Comparison of ENCODE assay signal across 26 cellular contexts in the genomic region with DNA sequence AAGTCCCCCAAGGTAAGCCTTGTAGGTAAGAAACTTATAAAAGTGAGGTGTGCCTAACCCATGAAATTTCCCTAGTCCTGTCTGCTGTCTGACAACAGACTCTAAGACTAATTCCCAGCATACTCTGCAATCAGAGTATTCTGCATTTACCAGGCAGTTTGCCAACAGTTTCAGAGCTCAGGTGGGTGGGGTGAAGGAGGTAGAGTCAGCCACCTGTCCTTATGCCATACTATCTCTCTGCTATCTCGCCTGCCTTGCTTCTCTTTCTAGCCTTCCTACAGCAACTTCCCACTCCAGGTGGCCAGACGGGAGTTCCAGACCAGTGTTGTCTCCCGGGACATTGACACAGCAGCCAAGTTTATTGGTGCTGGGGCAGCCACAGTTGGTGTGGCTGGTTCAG. TPM values are rescaled to one million over a fixed set of nuclear protein-coding genes. Genes with fewer than 3 reads are reported as not detected.
DNase-seq lines count a peak whose midpoint lies in the region; ATAC-seq and TF ChIP-seq lines count a peak whose summit lies in the region.
"Had no signal": no experiment of that assay in that cellular context is flagged by ENCODE, and none has a peak within 500 bp of the region (broad histone marks: within the 10 kb centered on the region; RNA-seq: fewer than 3 reads in every experiment).

No MANE protein-coding gene starts in this region.

- H3K4me3 ChIP-seq in transverse colon, result no peak overlapping the region
- H3K4me3 ChIP-seq: A549, gastrocnemius medialis, GM23338, sigmoid colon, thoracic aorta, vagina had no signal

- WGBS in transverse colon (ENCODE audit: low coverage in 1 of 2), 2 donors, result 45 to 52% methylated on average over 2 to 3 of the region's 3 CpGs

- no peak for TF ChIP-seq EP300 in transverse colon (IDR thresholded peaks at IDR 0.05; ENCODE audit: low read depth)

- H3K27me3 Mint-ChIP-seq in activated CD8-positive, alpha-beta T cell treated with anti-CD3 and anti-CD28 coated beads for 36 hours, result no peaks in the 10 kb centered on the region
- H3K27me3 Mint-ChIP-seq in activated CD8-positive, alpha-beta T cell treated with anti-CD3 and anti-CD28 coated beads, Interleukin-2, amount 10 ng/mL, durations not matched to agents 7 days and 5 days (ENCODE audit: low read depth), result no peaks in the 10 kb centered on the region
- peaks cover 11% of the 10 kb centered on the region for H3K27me3 Mint-ChIP-seq in brain
- H3K27me3 Mint-ChIP-seq in activated naive CD4-positive, alpha-beta T cell treated with anti-CD3 and anti-CD28 coated beads, Interleukin-2, amount 10 ng/mL, durations not matched to agents 7 days and 5 days, result no peaks in the 10 kb centered on the region
- H3K27me3 Mint-ChIP-seq: activated CD4-positive, alpha-beta memory T cell treated with anti-CD3 and anti-CD28 coated beads for 36 hours; CD4-positive, alpha-beta memory T cell; central memory CD8-positive, alpha-beta T cell had no signal

- H3K27ac ChIP-seq in transverse colon, result peak overlapping the region; percentile 1 to 43 (median 22)
- H3K27ac ChIP-seq: A549, sigmoid colon, thoracic aorta, vagina had no signal

- peaks cover 26% of the 10 kb centered on the region for H3K4me1 Mint-ChIP-seq in activated CD8-positive, alpha-beta T cell treated with anti-CD3 and anti-CD28 coated beads for 36 hours (ENCODE audit: low read depth)
- peaks cover 38% of the 10 kb centered on the region for H3K4me1 Mint-ChIP-seq in activated CD8-positive, alpha-beta T cell treated with anti-CD3 and anti-CD28 coated beads, Interleukin-2, amount 10 ng/mL, durations not matched to agents 7 days and 5 days (ENCODE audit: low read depth)
- peaks cover 33% of the 10 kb centered on the region for H3K4me1 Mint-ChIP-seq in brain
- peaks cover 33% of the 10 kb centered on the region for H3K4me1 Mint-ChIP-seq in activated naive CD4-positive, alpha-beta T cell treated with anti-CD3 and anti-CD28 coated beads, Interleukin-2, amount 10 ng/mL, durations not matched to agents 7 days and 5 days

- no peak for ATAC-seq in activated CD8-positive, alpha-beta T cell treated with anti-CD3 and anti-CD28 coated beads for 36 hours
- ATAC-seq in activated CD8-positive, alpha-beta T cell treated with anti-CD3 and anti-CD28 coated beads, Interleukin-2, amount 10 ng/mL, durations not matched to agents 7 days and 5 days, result no peak
- no peak for ATAC-seq in left lobe of liver
- ATAC-seq: A549, gastrocnemius medialis, GM12878, GM23338 had no signal

- peaks cover 8 to 33% (median 24%) of the 10 kb centered on the region in 4 donors for H3K4me1 ChIP-seq in transverse colon

- CTCF ChIA-PET in activated CD8-positive, alpha-beta T cell treated with anti-CD3 and anti-CD28 coated beads for 36 hours (lab: Charles Lee), result interaction anchor here (0.7 to 4.4 kb wide), 5 partner anchors 11 to 138 kb away, joined by 3 to 23 read pairs (median 4); no protein-coding TSS in a partner anchor
- CTCF ChIA-PET in activated CD8-positive, alpha-beta T cell treated with anti-CD3 and anti-CD28 coated beads, Interleukin-2, amount 10 ng/mL, durations not matched to agents 7 days and 5 days (lab: Charles Lee), result interaction anchor here (1.1 to 4.6 kb wide), 6 partner anchors 10 to 170 kb away, joined by 3 to 36 read pairs (median 14); a partner anchor contains a TSS
- CTCF ChIA-PET in activated naive CD4-positive, alpha-beta T cell treated with anti-CD3 and anti-CD28 coated beads, Interleukin-2, amount 10 ng/mL, durations not matched to agents 7 days and 5 days (lab: Charles Lee), result interaction anchor here (0.9 to 1.7 kb wide), 3 partner anchors 11 to 137 kb away, joined by 4 to 6 read pairs (median 4); no protein-coding TSS in a partner anchor

- H3K9me3 ChIP-seq in transverse colon, result no peaks in the 10 kb centered on the region
- H3K9me3 ChIP-seq: A549, gastrocnemius medialis, sigmoid colon, thoracic aorta, vagina had no signal

- H3K4me3 Mint-ChIP-seq in activated CD8-positive, alpha-beta T cell treated with anti-CD3 and anti-CD28 coated beads for 36 hours, result peak overlapping the region; percentile 29
- no peak overlapping the region for H3K4me3 Mint-ChIP-seq in activated CD8-positive, alpha-beta T cell treated with anti-CD3 and anti-CD28 coated beads, Interleukin-2, amount 10 ng/mL, durations not matched to agents 7 days and 5 days
- peak overlapping the region in 3 of 5 experiments; percentile 41 to 68 (median 52) for H3K4me3 Mint-ChIP-seq in brain
- H3K4me3 Mint-ChIP-seq in activated naive CD4-positive, alpha-beta T cell treated with anti-CD3 and anti-CD28 coated beads, Interleukin-2, amount 10 ng/mL, durations not matched to agents 7 days and 5 days, result no peak overlapping the region
- H3K4me3 Mint-ChIP-seq: central memory CD8-positive, alpha-beta T cell had no signal

- H3K27ac Mint-ChIP-seq in activated CD8-positive, alpha-beta T cell treated with anti-CD3 and anti-CD28 coated beads for 36 hours, result no peak overlapping the region
- H3K27ac Mint-ChIP-seq in activated CD8-positive, alpha-beta T cell treated with anti-CD3 and anti-CD28 coated beads, Interleukin-2, amount 10 ng/mL, durations not matched to agents 7 days and 5 days, result no peak overlapping the region
- no peak overlapping the region for H3K27ac Mint-ChIP-seq in brain
- H3K27ac Mint-ChIP-seq in activated naive CD4-positive, alpha-beta T cell treated with anti-CD3 and anti-CD28 coated beads, Interleukin-2, amount 10 ng/mL, durations not matched to agents 7 days and 5 days, result no peak overlapping the region
- H3K27ac Mint-ChIP-seq: GM23338 had no signal

- H3K9me3 Mint-ChIP-seq in activated CD8-positive, alpha-beta T cell treated with anti-CD3 and anti-CD28 coated beads for 36 hours, result no peaks in the 10 kb centered on the region
- H3K9me3 Mint-ChIP-seq in activated CD8-positive, alpha-beta T cell treated with anti-CD3 and anti-CD28 coated beads, Interleukin-2, amount 10 ng/mL, durations not matched to agents 7 days and 5 days (ENCODE audit: insufficient read depth), result no peaks in the 10 kb centered on the region
- H3K9me3 Mint-ChIP-seq in brain, result peaks cover 0 to 8% (median 0%) of the 10 kb centered on the region in 5 experiments
- no peaks in the 10 kb centered on the region for H3K9me3 Mint-ChIP-seq in activated naive CD4-positive, alpha-beta T cell treated with anti-CD3 and anti-CD28 coated beads, Interleukin-2, amount 10 ng/mL, durations not matched to agents 7 days and 5 days
- H3K9me3 Mint-ChIP-seq: activated CD4-positive, alpha-beta memory T cell treated with anti-CD3 and anti-CD28 coated beads for 36 hours; CD4-positive, alpha-beta memory T cell; central memory CD8-positive, alpha-beta T cell; GM23338 had no signal

- POLR2A ChIA-PET in activated CD8-positive, alpha-beta T cell treated with anti-CD3 and anti-CD28 coated beads for 36 hours (lab: Charles Lee), result interaction anchor here (1.0 to 3.6 kb wide), 5 partner anchors 9 to 49 kb away, joined by 3 to 62 read pairs (median 4); a partner anchor contains a TSS
- POLR2A ChIA-PET in activated CD8-positive, alpha-beta T cell treated with anti-CD3 and anti-CD28 coated beads, Interleukin-2, amount 10 ng/mL, durations not matched to agents 7 days and 5 days (lab: Charles Lee), result interaction anchor here (3.6 kb wide), 1 partner anchor 14 kb away, joined by 46 read pairs; a partner anchor contains a TSS

- peaks cover 0 to 14% (median 0%) of the 10 kb centered on the region in 4 donors for H3K36me3 ChIP-seq in transverse colon

- peaks cover 51% of the 10 kb centered on the region for H3K36me3 Mint-ChIP-seq in activated CD8-positive, alpha-beta T cell treated with anti-CD3 and anti-CD28 coated beads for 36 hours (ENCODE audit: low read depth)
- peaks cover 22% of the 10 kb centered on the region for H3K36me3 Mint-ChIP-seq in activated CD8-positive, alpha-beta T cell treated with anti-CD3 and anti-CD28 coated beads, Interleukin-2, amount 10 ng/mL, durations not matched to agents 7 days and 5 days (ENCODE audit: low read depth)
- H3K36me3 Mint-ChIP-seq in brain, result peaks cover 7% of the 10 kb centered on the region
- peaks cover 16% of the 10 kb centered on the region for H3K36me3 Mint-ChIP-seq in activated naive CD4-positive, alpha-beta T cell treated with anti-CD3 and anti-CD28 coated beads, Interleukin-2, amount 10 ng/mL, durations not matched to agents 7 days and 5 days

- TF ChIP-seq POLR2A in transverse colon (IDR thresholded peaks at IDR 0.05), result no peak

- no peaks in the 10 kb centered on the region for H3K27me3 ChIP-seq in transverse colon
- H3K27me3 ChIP-seq: gastrocnemius medialis, sigmoid colon, vagina had no signal

- in situ Hi-C loops in transverse colon (cut with MboI; ENCODE audit: low pct_ligation_motif_present in 1 of 4, low pct_unique_long_range_greater_than_20kb in 1 of 4, low sequenced_read_pairs in 3 of 4), result no loop called here

- DNase-seq in activated CD8-positive, alpha-beta T cell treated with anti-CD3 and anti-CD28 coated beads for 36 hours, result no peak
- DNase-seq in activated CD8-positive, alpha-beta T cell treated with anti-CD3 and anti-CD28 coated beads, Interleukin-2, amount 10 ng/mL, durations not matched to agents 7 days and 5 days, result no peak
- DNase-seq in NCI-H69 (lab: John Stamatoyannopoulos, UW) (peak; percentile 48), transverse colon (peak; percentile 33), left lobe of liver (ENCODE audit: low spot score) (no peak), HuH-7.5 (ENCODE audit: low spot score) (no peak)
- DNase-seq in activated naive CD4-positive, alpha-beta T cell treated with anti-CD3 and anti-CD28 coated beads, Interleukin-2, amount 10 ng/mL, durations not matched to agents 7 days and 5 days, result no peak
- DNase-seq: activated CD4-positive, alpha-beta memory T cell treated with anti-CD3 and anti-CD28 coated beads for 36 hours; activated effector memory CD4-positive, alpha-beta T cell treated with Interleukin-2 at 50 U/mL for 16 hours; AML-193; CD4-positive, alpha-beta memory T cell; EL; gastrocnemius medialis; NCI-H2029; NCI-H526; posterior cingulate gyrus; sigmoid colon; stimulated activated naive CD4-positive, alpha-beta T cell treated with Interleukin-2 at 50 U/mL for 16 hours; T-helper 1 cell had no signal

- intact Hi-C loops in activated CD8-positive, alpha-beta T cell treated with anti-CD3 and anti-CD28 coated beads for 36 hours (cut with micrococcal nuclease), result loop anchor here (5.0 kb wide), 1 partner anchor 137 kb away; no protein-coding TSS in a partner anchor
- intact Hi-C loops in transverse colon (cut with DNase I; ENCODE audit: low total_unique reads), result no loop called here

- no peak for TF ChIP-seq CTCF in activated CD8-positive, alpha-beta T cell treated with anti-CD3 and anti-CD28 coated beads for 36 hours (IDR thresholded peaks at IDR 0.05)
- no peak for TF ChIP-seq CTCF in brain (conservative IDR thresholded peaks at IDR 0.05)
- TF ChIP-seq CTCF in transverse colon (IDR thresholded peaks at IDR 0.05), result no peak

RNA-seq across cellular contexts. Expression of a gene that starts 2.3 kb away (rescaled TPM):
- total RNA-seq in activated CD8-positive, alpha-beta T cell treated with anti-CD3 and anti-CD28 coated beads for 36 hours, result 100 to 1,000 TPM; 125 to 131 TPM
- 100 to 1,000 TPM in 1 of 2 experiments, 10 to 100 TPM in 1; 96.7 to 100 TPM for total RNA-seq in activated CD8-positive, alpha-beta T cell treated with anti-CD3 and anti-CD28 coated beads, Interleukin-2, amount 10 ng/mL, durations not matched to agents 7 days and 5 days
- 329 TPM for polyA plus RNA-seq in brain (ENCODE audit: insufficient read depth, low read depth, low replicate concordance)
- total RNA-seq in transverse colon, result 100 to 1,000 TPM in 3 of 4 donors, 10 to 100 TPM in 1; 94.7 to 214 (median 153) TPM
- 55.2 TPM for total RNA-seq in left lobe of liver

RNA-seq across cellular contexts. Expression of a gene that starts 13.3 kb away (rescaled TPM):
- 10 to 100 TPM; 71.1 to 74.3 TPM for total RNA-seq in activated CD8-positive, alpha-beta T cell treated with anti-CD3 and anti-CD28 coated beads for 36 hours
- total RNA-seq in activated CD8-positive, alpha-beta T cell treated with anti-CD3 and anti-CD28 coated beads, Interleukin-2, amount 10 ng/mL, durations not matched to agents 7 days and 5 days, result 10 to 100 TPM; 61.8 to 62.4 TPM
- polyA plus RNA-seq in brain (ENCODE audit: insufficient read depth, low read depth, low replicate concordance), result 73.5 TPM
- 10 to 100 TPM; 33.2 to 70.8 (median 47.6) TPM for total RNA-seq in transverse colon
- 18.7 TPM for total RNA-seq in left lobe of liver

RNA-seq across cellular contexts. Expression of a gene that starts 49.8 kb away (rescaled TPM):
- total RNA-seq in activated CD8-positive, alpha-beta T cell treated with anti-CD3 and anti-CD28 coated beads for 36 hours, result 10 to 100 TPM; 87.5 to 99.7 TPM
- 100 to 1,000 TPM; 124 to 125 TPM for total RNA-seq in activated CD8-positive, alpha-beta T cell treated with anti-CD3 and anti-CD28 coated beads, Interleukin-2, amount 10 ng/mL, durations not matched to agents 7 days and 5 days
- 140 TPM for polyA plus RNA-seq in brain (ENCODE audit: insufficient read depth, low read depth, low replicate concordance)
- total RNA-seq in transverse colon (10 to 100 TPM; 44.1 to 67.7 (median 62.0) TPM), left lobe of liver (53.4 TPM)

Comparison
In these comparisons a context has a peak if more than half of its experiments do, and no peak if none do; other contexts are left out.
1. H3K4me3 Mint-ChIP-seq: peak in activated CD8-positive, alpha-beta T cell treated with anti-CD3 and anti-CD28 coated beads for 36 hours (single experiment) and brain (3 of 5); none in activated CD8-positive, alpha-beta T cell treated with anti-CD3 and anti-CD28 coated beads, Interleukin-2, amount 10 ng/mL, durations not matched to agents 7 days and 5 days (single experiment) and activated naive CD4-positive, alpha-beta T cell treated with anti-CD3 and anti-CD28 coated beads, Interleukin-2, amount 10 ng/mL, durations not matched to agents 7 days and 5 days (single experiment).
2. DNase-seq: peak in NCI-H69 (single experiment) and transverse colon (single experiment); none in activated CD8-positive, alpha-beta T cell treated with anti-CD3 and anti-CD28 coated beads for 36 hours (single experiment), activated CD8-positive, alpha-beta T cell treated with anti-CD3 and anti-CD28 coated beads, Interleukin-2, amount 10 ng/mL, durations not matched to agents 7 days and 5 days (single experiment), left lobe of liver (single experiment), HuH-7.5 (single experiment) and activated naive CD4-positive, alpha-beta T cell treated with anti-CD3 and anti-CD28 coated beads, Interleukin-2, amount 10 ng/mL, durations not matched to agents 7 days and 5 days (single experiment).